13 cellular contexts compared by ENCODE assay signal in the genomic region with DNA sequence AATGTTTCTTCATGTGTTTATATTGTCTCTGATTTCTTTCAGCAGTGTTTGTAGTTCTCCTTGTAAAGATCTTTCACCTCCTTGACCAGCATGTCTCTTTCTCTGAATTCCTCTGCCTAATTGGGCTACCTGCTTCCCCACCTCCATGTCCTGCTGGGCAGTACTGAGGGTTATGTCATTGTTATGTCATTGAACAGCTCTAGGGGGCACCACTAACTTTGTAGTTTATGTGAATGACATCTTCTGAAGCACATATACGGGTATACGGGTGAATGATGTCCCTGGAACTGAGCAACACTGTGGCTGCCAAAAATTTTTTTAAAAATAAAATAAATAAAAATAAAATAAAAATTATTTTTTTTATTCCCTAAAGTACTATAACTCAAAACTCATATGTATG. TPM values are rescaled to one million over a fixed set of nuclear protein-coding genes. Genes with fewer than 3 reads are reported as not detected.
DNase-seq lines count a peak whose midpoint lies in the region; ATAC-seq and TF ChIP-seq lines count a peak whose summit lies in the region.
"Had no signal": no experiment of that assay in that cellular context is flagged by ENCODE, and none has a peak within 500 bp of the region (broad histone marks: within the 10 kb centered on the region; RNA-seq: fewer than 3 reads in every experiment).

No MANE protein-coding gene starts in this region.

- ATAC-seq in omental fat pad (ENCODE audit: low FRiP score) = no peak

- no peaks in the 10 kb centered on the region for H3K27me3 ChIP-seq in breast epithelium
- no peaks in the 10 kb centered on the region for H3K27me3 ChIP-seq in vagina
- no peaks in the 10 kb centered on the region for H3K27me3 ChIP-seq in tibial nerve

- CTCF ChIA-PET in MCF 10A (lab: Yijun Ruan, JAX) = interaction anchor here (1.4 kb wide), 1 partner anchor 12 kb away, joined by 7 read pairs; no protein-coding TSS in a partner anchor

- H3K4me3 ChIP-seq in breast epithelium (no peak overlapping the region), vagina (no peak overlapping the region), tibial nerve (no peak overlapping the region)
- H3K4me3 ChIP-seq in Jurkat, Clone E6-1 (ENCODE audit: low read length) = no peak overlapping the region

- no peak for TF ChIP-seq POLR2A in breast epithelium (IDR thresholded peaks at IDR 0.05)
- TF ChIP-seq POLR2A in vagina (IDR thresholded peaks at IDR 0.05) = no peak
- no peak for TF ChIP-seq POLR2A in tibial nerve (IDR thresholded peaks at IDR 0.05)

- TF ChIP-seq CTCF in MCF 10A (IDR thresholded peaks at IDR 0.05; ENCODE audit: unreplicated experiment) (no peak), breast epithelium (IDR thresholded peaks at IDR 0.05) (no peak), vagina (IDR thresholded peaks at IDR 0.05) (no peak), omental fat pad (IDR thresholded peaks at IDR 0.05) (no peak), tibial nerve (IDR thresholded peaks at IDR 0.05) (peak in 2 of 5 experiments; percentile 4 to 9)

- no peaks in the 10 kb centered on the region for H3K9me3 Mint-ChIP-seq in MCF 10A (ENCODE audit: unreplicated experiment)
- H3K9me3 Mint-ChIP-seq: stimulated activated naive CD8-positive, alpha-beta T cell treated with anti-CD3 and anti-CD28 coated beads, Interleukin-15, Interleukin-2, amounts not matched to agents 100 ng/mL and 50 ng/mL, for 24 hours had no signal

- BruUV-seq in MCF 10A (replicated peaks; lab: Mats Ljungman, UMichigan) = no TSS peak

- H3K27me3 Mint-ChIP-seq in MCF 10A (ENCODE audit: insufficient read depth, unreplicated experiment) = no peaks in the 10 kb centered on the region
- H3K27me3 Mint-ChIP-seq: stimulated activated naive CD8-positive, alpha-beta T cell treated with anti-CD3 and anti-CD28 coated beads, Interleukin-15, Interleukin-2, amounts not matched to agents 100 ng/mL and 50 ng/mL, for 24 hours had no signal

- no peak overlapping the region for H3K27ac Mint-ChIP-seq in MCF 10A (ENCODE audit: low read depth, unreplicated experiment)
- H3K27ac Mint-ChIP-seq: CD14-positive monocyte; stimulated activated naive CD8-positive, alpha-beta T cell treated with anti-CD3 and anti-CD28 coated beads, Interleukin-15, Interleukin-2, amounts not matched to agents 100 ng/mL and 50 ng/mL, for 24 hours had no signal

- no peak for TF ChIP-seq EP300 in tibial nerve (IDR thresholded peaks at IDR 0.05)

- H3K27ac ChIP-seq in breast epithelium (no peak overlapping the region), vagina (peak overlapping the region; percentile 15), tibial nerve (no peak overlapping the region)

- H3K4me1 Mint-ChIP-seq in MCF 10A (ENCODE audit: insufficient read depth, unreplicated experiment) = peaks cover 17% of the 10 kb centered on the region
- H3K4me1 Mint-ChIP-seq: CD14-positive monocyte had no signal

- H3K4me3 Mint-ChIP-seq in MCF 10A (ENCODE audit: unreplicated experiment) = no peak overlapping the region
- H3K4me3 Mint-ChIP-seq: brain; CD14-positive monocyte; stimulated activated naive CD8-positive, alpha-beta T cell treated with anti-CD3 and anti-CD28 coated beads, Interleukin-15, Interleukin-2, amounts not matched to agents 100 ng/mL and 50 ng/mL, for 24 hours had no signal

- H3K9me3 ChIP-seq in breast epithelium (no peaks in the 10 kb centered on the region), vagina (no peaks in the 10 kb centered on the region), tibial nerve (no peaks in the 10 kb centered on the region)

- H3K36me3 ChIP-seq in breast epithelium = no peaks in the 10 kb centered on the region
- H3K36me3 ChIP-seq in vagina = no peaks in the 10 kb centered on the region
- no peaks in the 10 kb centered on the region for H3K36me3 ChIP-seq in tibial nerve

- DNase-seq in MCF 10A (ENCODE audit: unreplicated experiment) (peak; percentile 47), breast epithelium (ENCODE audit: low spot score in 2 of 2) (no peak), dermis blood vessel endothelial cell (peak; percentile 52), vagina (ENCODE audit: extremely low spot score in 2 of 2) (no peak), omental fat pad (ENCODE audit: low spot score) (no peak), tibial nerve (ENCODE audit: low spot score in 2 of 2) (no peak), inferior parietal cortex (ENCODE audit: extremely low spot score) (no peak)
- peak; percentile 4 for DNase-seq in Jurkat, Clone E6-1 (ENCODE audit: low read depth, low spot score)

- H3K36me3 Mint-ChIP-seq in MCF 10A (ENCODE audit: insufficient read depth, unreplicated experiment) = no peaks in the 10 kb centered on the region
- H3K36me3 Mint-ChIP-seq: CD14-positive monocyte had no signal

- POLR2A ChIA-PET in MCF 10A (lab: Yijun Ruan, JAX) = interaction anchor here (2.1 kb wide), 1 partner anchor 14 kb away, joined by 4 read pairs; no protein-coding TSS in a partner anchor

- no peaks in the 10 kb centered on the region for H3K4me1 ChIP-seq in breast epithelium
- H3K4me1 ChIP-seq in vagina = peaks cover 20% of the 10 kb centered on the region
- peaks cover 0 to 11% (median 0%) of the 10 kb centered on the region in 4 donors for H3K4me1 ChIP-seq in tibial nerve

- intact Hi-C loops in MCF 10A (cut with micrococcal nuclease) (no loop called here), breast epithelium (cut with DNase I; ENCODE audit: low total_unique reads) (loop anchor here (10.0 kb wide), 1 partner anchor 400 kb away; no protein-coding TSS in a partner anchor), vagina (cut with DNase I) (no loop called here)

- 58% methylated on average over 2 of the region's 2 CpGs for WGBS in tibial nerve, 2 donors

RNA-seq across cellular contexts. Expression of a gene that starts 16.9 kb away (rescaled TPM):
- total RNA-seq in MCF 10A (2022) = 0.12 and 0.21 TPM in 2 replicates
- 10 to 100 TPM in 2 of 3 donors, 1 to 10 TPM in 1; 9.8 to 15.4 (median 10.9) TPM for total RNA-seq in breast epithelium
- not detected for polyA plus RNA-seq in Jurkat, Clone E6-1 (2012; ENCODE audit: insufficient read depth, insufficient read length)
- 35.9 and 93.1 TPM in 2 replicates for total RNA-seq in dermis blood vessel endothelial cell
- total RNA-seq in vagina = 11.3 TPM
- 10 to 100 TPM; 11.5 to 36.3 (median 15.2) TPM for total RNA-seq in omental fat pad
- 10 to 100 TPM in 1 of 4 donors, 1 to 10 TPM in 3; 4.6 to 18.6 (median 6.4) TPM for total RNA-seq in tibial nerve
- total RNA-seq: myocyte; T-helper 2 cell treated with Interferon-gamma antibody and Interleukin-4, amounts not matched to agents 100 ng/mL and 5 ng/mL, for 36 hours had no signal
- polyA plus RNA-seq: CD14-positive monocyte had no signal

Comparison
In these comparisons a context has a peak if more than half of its experiments do, and no peak if none do; other contexts are left out.
1. DNase-seq: peak in MCF 10A (single experiment), Jurkat, Clone E6-1 (single experiment) and dermis blood vessel endothelial cell (single experiment); none in breast epithelium (0 of 2), vagina (0 of 2), omental fat pad (single experiment), tibial nerve (0 of 2) and inferior parietal cortex (single experiment).